16 cellular contexts compared by ENCODE assay signal in the genomic region with DNA sequence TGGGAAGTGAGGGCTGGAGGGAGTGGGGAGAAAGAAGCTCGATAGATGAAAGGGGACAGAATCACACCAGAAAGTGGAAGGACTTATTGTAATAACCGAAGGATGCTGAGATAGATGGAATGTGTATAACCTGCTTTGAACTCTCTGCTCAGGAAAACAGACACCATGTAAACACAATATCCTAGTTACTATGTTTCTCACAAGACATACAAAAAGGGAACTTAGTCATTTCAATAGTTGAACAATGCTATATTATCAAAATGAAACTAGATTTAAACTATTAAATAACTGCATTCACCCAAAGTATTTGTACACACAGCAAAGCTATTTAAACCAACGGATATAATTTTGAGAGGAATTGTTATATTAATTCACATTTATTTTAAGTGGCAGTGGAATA.
DNase-seq lines count a peak whose midpoint lies in the region; ATAC-seq and TF ChIP-seq lines count a peak whose summit lies in the region.
"Had no signal": no experiment of that assay in that cellular context is flagged by ENCODE, and none has a peak within 500 bp of the region (broad histone marks: within the 10 kb centered on the region; RNA-seq: fewer than 3 reads in every experiment).

No MANE protein-coding gene starts in this region.

- H3K36me3 Mint-ChIP-seq in HFFc6 (ENCODE audit: low read depth), result peaks cover 6% of the 10 kb centered on the region; the same call in 1 of the 2 replicates

- no peak overlapping the region; the same call in 1 of the 2 replicates for H3K27ac Mint-ChIP-seq in HFFc6
- H3K27ac Mint-ChIP-seq: activated CD4-positive, alpha-beta T cell treated with anti-CD3 and anti-CD28 coated beads, Interleukin-2, amount 10 ng/mL, durations not matched to agents 24 days and 14 days; activated naive CD8-positive, alpha-beta T cell; endodermal cell; progenitor cell of endocrine pancreas had no signal

- H3K27me3 Mint-ChIP-seq in HFFc6 (ENCODE audit: insufficient read depth), result no peaks in the 10 kb centered on the region
- H3K27me3 Mint-ChIP-seq: activated CD4-positive, alpha-beta T cell treated with anti-CD3 and anti-CD28 coated beads, Interleukin-2, amount 10 ng/mL, durations not matched to agents 24 days and 14 days; activated naive CD8-positive, alpha-beta T cell; progenitor cell of endocrine pancreas had no signal

- ATAC-seq in GM18909 (IDR thresholded peaks at IDR 0.05; ENCODE audit: poor library complexity, unreplicated experiment) (peak; percentile 59), GM21786 (IDR thresholded peaks at IDR 0.05; ENCODE audit: unreplicated experiment) (peak; percentile 51), HG03175 (IDR thresholded peaks at IDR 0.05; ENCODE audit: unreplicated experiment) (peak; percentile 64), sciatic nerve (peak; percentile 44)
- ATAC-seq: K562 had no signal

- no peaks in the 10 kb centered on the region for H3K9me3 Mint-ChIP-seq in HFFc6
- H3K9me3 Mint-ChIP-seq: endodermal cell had no signal

- intact Hi-C loops in sciatic nerve (cut with DNase I), result no loop called here

- no peak overlapping the region for H3K4me3 Mint-ChIP-seq in HFFc6
- H3K4me3 Mint-ChIP-seq: activated CD4-positive, alpha-beta T cell treated with anti-CD3 and anti-CD28 coated beads, Interleukin-2, amount 10 ng/mL, durations not matched to agents 24 days and 14 days; activated naive CD8-positive, alpha-beta T cell; endodermal cell had no signal

- no peak for TF ChIP-seq CTCF in HFFc6 (IDR thresholded peaks at IDR 0.05)

- DNase-seq in sciatic nerve (ENCODE audit: low spot score), result no peak
- no peak for DNase-seq in NCI-H1436 (lab: John Stamatoyannopoulos, UW)
- no peak for DNase-seq in middle frontal gyrus (ENCODE audit: extremely low spot score, low spot score)
- no peak for DNase-seq in HuH-7 (ENCODE audit: low spot score)
- DNase-seq in HFFc6, result no peak
- DNase-seq: activated CD4-positive, alpha-beta T cell treated with anti-CD3 and anti-CD28 coated beads, Interleukin-2, amount 10 ng/mL, durations not matched to agents 24 days and 14 days; DMS153; endodermal cell; NCI-H1417; T1000 had no signal

- peaks cover 57% of the 10 kb centered on the region for H3K4me1 Mint-ChIP-seq in HFFc6 (ENCODE audit: low read depth)
- H3K4me1 Mint-ChIP-seq: activated CD4-positive, alpha-beta T cell treated with anti-CD3 and anti-CD28 coated beads, Interleukin-2, amount 10 ng/mL, durations not matched to agents 24 days and 14 days; endodermal cell had no signal
